In genomic region chr7:46285856-46286255, GRCh38 we compare ENCODE assay signal across 26 cellular contexts.
"Had no signal": no experiment of that assay in that cellular context is flagged by ENCODE, and none has a peak within 500 bp of the region (broad histone marks: within the 10 kb centered on the region; RNA-seq: fewer than 3 reads in every experiment).

No MANE protein-coding gene starts in this region.

- H3K36me3 Mint-ChIP-seq: activated naive CD8-positive, alpha-beta T cell treated with anti-CD3 and anti-CD28 coated beads for 36 hours; mesothelial cell of epicardium; naive thymus-derived CD8-positive, alpha-beta T cell; WTC11 had no signal

- H3K4me3 Mint-ChIP-seq: activated naive CD8-positive, alpha-beta T cell treated with anti-CD3 and anti-CD28 coated beads for 36 hours; activated T-cell treated with anti-CD3 and anti-CD28 coated beads, Interleukin-2, amount 50 U/mL, for 4 hours; dendritic cell treated with granulocyte-macrophage colony-stimulating factor and Interleukin-4, amounts not matched to agents 40 ng/mL and 50 ng/mL, for 4 days; mesothelial cell of epicardium; naive thymus-derived CD8-positive, alpha-beta T cell; stimulated activated naive CD8-positive, alpha-beta T cell treated with anti-CD3 and anti-CD28 coated beads, Interleukin-15, Interleukin-2, amounts not matched to agents 100 ng/mL and 50 ng/mL, for 24 hours; T-helper 1 cell treated with Interleukin-12 subunit alpha and Interleukin-12 subunit beta and Interleukin-4 antibody, amounts not matched to agents 30 μg/mL and 1 μg/mL, for 36 hours; WTC11 had no signal

- H3K4me1 ChIP-seq: left lung had no signal

- DNase-seq: activated CD4-positive, alpha-beta T cell treated with anti-CD3 and anti-CD28 coated beads, Interleukin-2, amount 50 U/mL, for 4 hours; activated CD8-positive, alpha-beta memory T cell treated with anti-CD3 and anti-CD28 coated beads for 24 hours; activated CD8-positive, alpha-beta memory T cell treated with anti-CD3 and anti-CD28 coated beads, Interleukin-2, amount 50 U/mL, for 4 hours; activated naive CD4-positive, alpha-beta T cell treated with Interleukin-2 at 50 U/mL for 16 hours; activated naive CD8-positive, alpha-beta T cell treated with anti-CD3 and anti-CD28 coated beads for 36 hours; activated T-cell treated with anti-CD3 and anti-CD28 coated beads, Interleukin-2, amount 50 U/mL, for 4 hours; amniotic stem cell; body of pancreas; caudate nucleus; effector CD4-positive, alpha-beta T cell; head of caudate nucleus; hypothalamus; kidney; left lung; naive thymus-derived CD8-positive, alpha-beta T cell; stimulated activated CD4-positive, alpha-beta T cell treated with anti-CD3 and anti-CD28 coated beads, Interleukin-4, amount 100 ng/mL, for 24 hours; substantia nigra; T1000; thyroid gland had no signal

- H3K27ac ChIP-seq: body of pancreas, left lung, thyroid gland had no signal

- H3K4me1 Mint-ChIP-seq: activated naive CD8-positive, alpha-beta T cell treated with anti-CD3 and anti-CD28 coated beads for 36 hours; naive thymus-derived CD8-positive, alpha-beta T cell had no signal

- H3K36me3 ChIP-seq: left lung, thyroid gland had no signal

- H3K9me3 Mint-ChIP-seq: activated naive CD8-positive, alpha-beta T cell treated with anti-CD3 and anti-CD28 coated beads for 36 hours; activated T-cell treated with anti-CD3 and anti-CD28 coated beads, Interleukin-2, amount 50 U/mL, for 4 hours; activated T-helper 2 cell treated with anti-CD3 and anti-CD28 coated beads, Interferon-gamma antibody, Interleukin-2, Interleukin-4, amounts not matched to agents 10 μg/mL and 5 μg/mL and 100 μg/mL, durations not matched to agents 14 hours and 24 hours and 36 hours; mesothelial cell of epicardium; stimulated activated naive CD8-positive, alpha-beta T cell treated with anti-CD3 and anti-CD28 coated beads, Interleukin-15, Interleukin-2, amounts not matched to agents 100 ng/mL and 50 ng/mL, for 24 hours; T-helper 1 cell treated with Interleukin-12 subunit alpha and Interleukin-12 subunit beta and Interleukin-4 antibody, amounts not matched to agents 30 μg/mL and 1 μg/mL, for 36 hours; WTC11 had no signal

- H3K27me3 Mint-ChIP-seq: activated naive CD8-positive, alpha-beta T cell treated with anti-CD3 and anti-CD28 coated beads for 36 hours; dendritic cell treated with granulocyte-macrophage colony-stimulating factor and Interleukin-4, amounts not matched to agents 40 ng/mL and 50 ng/mL, for 4 days; naive thymus-derived CD8-positive, alpha-beta T cell; stimulated activated naive CD8-positive, alpha-beta T cell treated with anti-CD3 and anti-CD28 coated beads, Interleukin-15, Interleukin-2, amounts not matched to agents 100 ng/mL and 50 ng/mL, for 24 hours had no signal

- H3K4me3 ChIP-seq: body of pancreas, left lung, lung, thyroid gland had no signal

- H3K27ac Mint-ChIP-seq: activated naive CD8-positive, alpha-beta T cell treated with anti-CD3 and anti-CD28 coated beads for 36 hours; activated T-helper 2 cell treated with anti-CD3 and anti-CD28 coated beads, Interferon-gamma antibody, Interleukin-2, Interleukin-4, amounts not matched to agents 10 μg/mL and 5 μg/mL and 100 μg/mL, durations not matched to agents 14 hours and 24 hours and 36 hours; dendritic cell treated with granulocyte-macrophage colony-stimulating factor and Interleukin-4, amounts not matched to agents 40 ng/mL and 50 ng/mL, for 4 days; mesothelial cell of epicardium; naive thymus-derived CD8-positive, alpha-beta T cell; stimulated activated naive CD8-positive, alpha-beta T cell treated with anti-CD3 and anti-CD28 coated beads, Interleukin-15, Interleukin-2, amounts not matched to agents 100 ng/mL and 50 ng/mL, for 24 hours; T-helper 1 cell treated with Interleukin-12 subunit alpha and Interleukin-12 subunit beta and Interleukin-4 antibody, amounts not matched to agents 30 μg/mL and 1 μg/mL, for 36 hours; WTC11 had no signal

- H3K27me3 ChIP-seq: body of pancreas, left lung, thyroid gland had no signal

- H3K9me3 ChIP-seq: body of pancreas, left lung, thyroid gland had no signal
